In the genomic region with DNA sequence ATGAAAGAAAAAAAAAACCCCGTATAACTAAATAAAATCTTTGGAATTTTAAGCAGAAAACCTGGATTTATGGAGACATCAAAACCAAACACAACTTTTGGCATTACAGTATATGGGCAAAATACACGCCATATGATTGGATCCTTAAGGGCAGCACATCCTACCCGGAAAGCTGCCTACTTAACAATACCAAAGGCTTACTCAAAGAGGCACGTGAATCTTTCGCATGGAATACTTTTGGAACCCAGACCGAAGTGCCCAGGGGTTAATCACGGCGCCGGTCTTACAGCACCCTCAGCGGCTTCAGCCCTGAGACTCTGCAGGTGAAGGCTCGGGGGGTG, we compare ENCODE assay signal across 1 cellular context.
TF ChIP-seq lines count a peak whose summit lies in the region.

No MANE protein-coding gene starts in this region.

TF ChIP-seq in H1, 55 proteins besides CTCF, POLR2A, EP300 and RAD21 (continued from another document):
- TF ChIP-seq PHF8 (conservative IDR thresholded peaks at IDR 0.05; ENCODE audit: low read depth, low read length), result no peak
- TF ChIP-seq TCF12 (IDR thresholded peaks at IDR 0.05; ENCODE audit: low read depth, low read length), result no peak
- TF ChIP-seq SIX5 (IDR thresholded peaks at IDR 0.05; ENCODE audit: low read depth, low read length), result no peak
- no peak for TF ChIP-seq TEAD4 (IDR thresholded peaks at IDR 0.05; ENCODE audit: low read depth, low read length)
- TF ChIP-seq JUN (IDR thresholded peaks at IDR 0.05; ENCODE audit: low read depth, low read length), result no peak
- TF ChIP-seq GTF2F1 (IDR thresholded peaks at IDR 0.05; ENCODE audit: borderline replicate concordance, low read depth, low read length), result no peak
- TF ChIP-seq RNF2 (IDR thresholded peaks at IDR 0.05; ENCODE audit: borderline replicate concordance, low read depth, low read length, missing control alignments, poor library complexity, severe bottlenecking), result no peak
- TF ChIP-seq CEBPB (IDR thresholded peaks at IDR 0.05; ENCODE audit: low read depth, low read length), result no peak
- no peak for TF ChIP-seq JUND (IDR thresholded peaks at IDR 0.05; ENCODE audit: low read length)
TF ChIP-seq in H1: peak in this region for 0.
